Comparison of ENCODE assay signal across 8 cellular contexts in genomic region chr19:17579523-17580244, GRCh38. TPM values are rescaled to one million over a fixed set of nuclear protein-coding genes. Genes with fewer than 3 reads are reported as not detected.
A peak's percentile ranks its signal among the peaks of the same experiment; 100 is the strongest.
DNase-seq lines count a peak whose midpoint lies in the region; ATAC-seq and TF ChIP-seq lines count a peak whose summit lies in the region.

No MANE protein-coding gene starts in this region.

- H3K27ac Mint-ChIP-seq in activated naive CD4-positive, alpha-beta T cell treated with anti-CD3 and anti-CD28 coated beads, Interleukin-2, amount 50 U/mL, for 72 hours, result peak overlapping the region in 1 of 2 donors; percentile 57

- H3K36me3 Mint-ChIP-seq in activated naive CD4-positive, alpha-beta T cell treated with anti-CD3 and anti-CD28 coated beads, Interleukin-2, amount 50 U/mL, for 72 hours, result peaks cover 13 to 14% of the 10 kb centered on the region in 2 donors

- H3K27ac ChIP-seq in iPS-18a (ENCODE audit: low read length) (no peak overlapping the region), upper lobe of right lung (no peak overlapping the region)

- no peak overlapping the region for H3K9ac ChIP-seq in iPS-18a (ENCODE audit: low read length)

- intact Hi-C loops in upper lobe of right lung (cut with DNase I), result no loop called here

- H3K36me3 ChIP-seq in iPS-18a (ENCODE audit: control insufficient read depth, low read depth, low read length), result peaks cover 6% of the 10 kb centered on the region
- peaks cover 58% of the 10 kb centered on the region for H3K36me3 ChIP-seq in upper lobe of right lung

- peak; percentile 39 for DNase-seq in stimulated activated CD4-positive, alpha-beta T cell treated with anti-CD3 and anti-CD28 coated beads, Interleukin-15, amount 100 ng/mL, for 24 hours
- no peak for DNase-seq in stimulated activated CD4-positive, alpha-beta T cell treated with anti-CD3 and anti-CD28 coated beads, Interleukin-4, amount 100 ng/mL, for 24 hours
- peak; percentile 50 for DNase-seq in NCI-H526 treated with DMSO at 0.1 percent for 48 hours (lab: John Stamatoyannopoulos, UW)
- DNase-seq in activated naive CD4-positive, alpha-beta T cell treated with anti-CD3 and anti-CD28 coated beads, Interleukin-2, amount 50 U/mL, for 72 hours (ENCODE audit: low spot score in 2 of 2), result peak in 1 of 2 donors; percentile 40
- peak; percentile 81 for DNase-seq in upper lobe of right lung
- DNase-seq in NCI-H446 treated with DMSO at 0.1 percent for 48 hours (lab: John Stamatoyannopoulos, UW), result no peak

- H3K4me3 ChIP-seq in iPS-18a (ENCODE audit: low read length) (peak overlapping the region; percentile 45), upper lobe of right lung (no peak overlapping the region)

- H3K27me3 ChIP-seq in iPS-18a (ENCODE audit: control insufficient read depth, insufficient read depth, low read length), result no peaks in the 10 kb centered on the region
- no peaks in the 10 kb centered on the region for H3K27me3 ChIP-seq in upper lobe of right lung

- no peaks in the 10 kb centered on the region for H3K9me3 ChIP-seq in iPS-18a (ENCODE audit: control insufficient read depth, low read depth, low read length)
- no peaks in the 10 kb centered on the region for H3K9me3 ChIP-seq in upper lobe of right lung

- H3K9me3 Mint-ChIP-seq in activated naive CD4-positive, alpha-beta T cell treated with anti-CD3 and anti-CD28 coated beads, Interleukin-2, amount 50 U/mL, for 72 hours, result no peaks in the 10 kb centered on the region

- ATAC-seq in activated naive CD4-positive, alpha-beta T cell treated with anti-CD3 and anti-CD28 coated beads, Interleukin-2, amount 50 U/mL, for 72 hours, result peak; percentile 58 to 61
- ATAC-seq in upper lobe of right lung (peak; percentile 73), GM19395 (IDR thresholded peaks at IDR 0.05; ENCODE audit: unreplicated experiment) (no peak)

- H3K4me1 ChIP-seq in iPS-18a (ENCODE audit: control insufficient read depth, low read depth, low read length) (peaks cover 8% of the 10 kb centered on the region), upper lobe of right lung (no peaks in the 10 kb centered on the region)

- TF ChIP-seq CTCF in upper lobe of right lung (IDR thresholded peaks at IDR 0.05), result no peak

RNA-seq across cellular contexts. Expression of gene COLGALT1, which starts 24.2 kb away (rescaled TPM):
- total RNA-seq in activated naive CD4-positive, alpha-beta T cell treated with anti-CD3 and anti-CD28 coated beads, Interleukin-2, amount 50 U/mL, for 72 hours, result 10 to 100 TPM; 39.2 to 64.7 TPM
- 104 TPM for total RNA-seq in upper lobe of right lung

Comparison
In these comparisons a context has a peak if more than half of its experiments do, and no peak if none do; other contexts are left out.
1. DNase-seq: peak in stimulated activated CD4-positive, alpha-beta T cell treated with anti-CD3 and anti-CD28 coated beads, Interleukin-15, amount 100 ng/mL, for 24 hours (single experiment), NCI-H526 treated with DMSO at 0.1 percent for 48 hours (single experiment) and upper lobe of right lung (single experiment); none in stimulated activated CD4-positive, alpha-beta T cell treated with anti-CD3 and anti-CD28 coated beads, Interleukin-4, amount 100 ng/mL, for 24 hours (single experiment) and NCI-H446 treated with DMSO at 0.1 percent for 48 hours (single experiment).